ENCODE assay signal across 23 cellular contexts in the genomic region with DNA sequence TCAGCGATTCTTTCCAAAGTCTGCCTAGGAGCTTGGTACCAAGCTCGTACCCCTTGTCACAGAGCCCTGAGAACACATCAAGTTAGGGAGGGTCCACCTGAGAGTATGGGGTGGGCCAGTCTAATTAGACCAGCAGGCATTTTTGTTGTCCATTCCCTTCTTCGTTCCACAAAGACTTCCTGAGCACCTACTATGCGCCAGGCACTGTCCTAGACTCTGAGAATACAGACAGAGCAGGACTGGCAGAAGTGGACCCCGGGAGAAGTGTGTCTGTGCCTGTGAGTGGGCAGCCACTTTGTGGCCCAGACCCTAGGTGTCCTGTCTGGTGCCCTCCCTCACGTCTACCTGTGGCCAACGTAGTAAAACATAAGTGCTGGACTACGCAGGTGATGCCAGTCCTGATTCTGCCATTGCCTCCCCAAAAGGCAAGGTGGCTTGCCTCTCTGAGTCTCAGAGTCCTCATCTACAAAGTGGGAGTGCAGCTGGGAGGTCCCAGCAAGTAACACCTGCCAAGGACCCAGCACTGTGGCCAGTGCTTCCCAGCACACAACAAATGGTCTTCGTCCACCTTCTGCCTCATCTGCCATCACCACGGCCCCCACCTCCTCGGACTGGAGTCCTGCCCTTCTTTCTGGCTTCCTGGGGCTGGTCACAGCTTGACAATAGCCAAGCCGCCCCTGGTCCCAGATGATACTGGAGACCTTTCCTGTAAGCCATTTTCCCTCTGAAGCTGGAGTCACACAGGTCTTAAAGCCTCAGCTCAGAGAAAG. TPM values are rescaled to one million over a fixed set of nuclear protein-coding genes. Genes with fewer than 3 reads are reported as not detected.
DNase-seq lines count a peak whose midpoint lies in the region; ATAC-seq, FAIRE-seq and TF ChIP-seq lines count a peak whose summit lies in the region.
"Had no signal": no experiment of that assay in that cellular context is flagged by ENCODE, and none has a peak within 500 bp of the region (broad histone marks: within the 10 kb centered on the region; RNA-seq: fewer than 3 reads in every experiment).

No MANE protein-coding gene starts in this region.

- H2BK15ac ChIP-seq in neuronal stem cell (ENCODE audit: low read length) = peak overlapping the region; percentile 32
- no peak overlapping the region for H2BK15ac ChIP-seq in mesendoderm (replicated peaks; ENCODE audit: low read depth)

- H3K23ac ChIP-seq in neuronal stem cell (ENCODE audit: low read depth, low read length, poor library complexity) = peak overlapping the region; percentile 14
- no peak overlapping the region for H3K23ac ChIP-seq in mesendoderm (ENCODE audit: low read length)

- H3K9me3 Mint-ChIP-seq in activated CD4-positive, alpha-beta T cell treated with anti-CD3 and anti-CD28 coated beads, Interleukin-2, amount 10 ng/mL, durations not matched to agents 24 days and 14 days = no peaks in the 10 kb centered on the region
- H3K9me3 Mint-ChIP-seq in activated CD4-positive, alpha-beta T cell treated with anti-CD3 and anti-CD28 coated beads, Interleukin-2, amount 10 ng/mL, durations not matched to agents 7 days and 5 days = no peaks in the 10 kb centered on the region
- H3K9me3 Mint-ChIP-seq: CD8-positive, alpha-beta memory T cell; dendritic cell treated with granulocyte-macrophage colony-stimulating factor and Interleukin-4, amounts not matched to agents 40 ng/mL and 50 ng/mL, for 4 days; naive thymus-derived CD4-positive, alpha-beta T cell had no signal

- CTCF ChIA-PET in activated CD4-positive, alpha-beta T cell treated with anti-CD3 and anti-CD28 coated beads, Interleukin-2, amount 10 ng/mL, durations not matched to agents 7 days and 5 days (lab: Charles Lee) = interaction anchor here (0.6 to 1.4 kb wide), 7 partner anchors 9 to 76 kb away, joined by 3 to 5 read pairs (median 3); no protein-coding TSS in a partner anchor
- CTCF ChIA-PET in Panc1 (lab: Charles Lee) = no interaction called here

- H3K9me3 ChIP-seq in Panc1 (ENCODE audit: control insufficient read depth, insufficient read depth, low read depth, low read length) (no peaks in the 10 kb centered on the region), right atrium auricular region (no peaks in the 10 kb centered on the region), neuronal stem cell (replicated peaks in 1 of 2; ENCODE audit: control insufficient read depth in 2 of 2, insufficient read depth in 1 of 2, low read depth in 1 of 2, low read length in 2 of 2) (no peaks in the 10 kb centered on the region), small intestine (ENCODE audit: control insufficient read depth, low read depth) (no peaks in the 10 kb centered on the region)
- H3K9me3 ChIP-seq: breast epithelium, SK-N-SH, upper lobe of left lung had no signal

- TF ChIP-seq CTCF in Panc1 (IDR thresholded peaks at IDR 0.05) = no peak
- TF ChIP-seq CTCF in right atrium auricular region (IDR thresholded peaks at IDR 0.05) = no peak

- intact Hi-C loops in activated CD4-positive, alpha-beta T cell treated with anti-CD3 and anti-CD28 coated beads, Interleukin-2, amount 10 ng/mL, durations not matched to agents 24 days and 14 days (cut with micrococcal nuclease) = no loop called here
- intact Hi-C loops in Panc1 (cut with micrococcal nuclease; ENCODE audit: unreplicated experiment) = no loop called here

- no peaks in the 10 kb centered on the region for H3K79me2 ChIP-seq in mesendoderm (ENCODE audit: control insufficient read depth, insufficient read depth, low read length)

- BruUV-seq in Panc1 (replicated peaks; lab: Mats Ljungman, UMichigan) = no TSS peak

- no peak overlapping the region for H2BK120ac ChIP-seq in neuronal stem cell (ENCODE audit: low read depth, low read length)
- no peak overlapping the region for H2BK120ac ChIP-seq in mesendoderm (ENCODE audit: low read depth, low read length)

- WGBS in neuronal stem cell (ENCODE audit: extremely low coverage in 2 of 2, insufficient read length in 2 of 2, insufficient replicate concordance in 1 of 2), 2 donors = no CpG with 5 or more reads among the region's 12 CpGs
- 92 to 97% (median 94%) methylated on average over 12 of the region's 12 CpGs for WGBS in small intestine, 3 donors
- WGBS in mesendoderm (ENCODE audit: extremely low coverage, insufficient coverage, low lambda C conversion rate) = no CpG with 5 or more reads among the region's 12 CpGs

- H4K8ac ChIP-seq in neuronal stem cell (ENCODE audit: low read depth, low read length) = no peak overlapping the region
- no peak overlapping the region for H4K8ac ChIP-seq in mesendoderm (ENCODE audit: low read depth, low read length)

- 0 out of 2 replicates have a peak, but pooled peaks have one; percentile 33 for ATAC-seq in Panc1
- ATAC-seq: HepG2; naive thymus-derived CD4-positive, alpha-beta T cell; T-helper 17 cell had no signal

- no peak overlapping the region for H4K5ac ChIP-seq in mesendoderm (ENCODE audit: low read length)

- H3K27me3 Mint-ChIP-seq in activated CD4-positive, alpha-beta T cell treated with anti-CD3 and anti-CD28 coated beads, Interleukin-2, amount 10 ng/mL, durations not matched to agents 24 days and 14 days = no peaks in the 10 kb centered on the region
- peaks cover 2% of the 10 kb centered on the region for H3K27me3 Mint-ChIP-seq in activated CD4-positive, alpha-beta T cell treated with anti-CD3 and anti-CD28 coated beads, Interleukin-2, amount 10 ng/mL, durations not matched to agents 7 days and 5 days
- H3K27me3 Mint-ChIP-seq: T-helper 17 cell had no signal

- no peak overlapping the region for H3K9ac ChIP-seq in neuronal stem cell (ENCODE audit: low read depth, low read length, poor library complexity)
- no peak overlapping the region for H3K9ac ChIP-seq in mesendoderm (ENCODE audit: low read length)
- H3K9ac ChIP-seq: SK-N-SH had no signal

- peak overlapping the region; percentile 31 for H3K27ac Mint-ChIP-seq in activated CD4-positive, alpha-beta T cell treated with anti-CD3 and anti-CD28 coated beads, Interleukin-2, amount 10 ng/mL, durations not matched to agents 24 days and 14 days
- no peak overlapping the region for H3K27ac Mint-ChIP-seq in activated CD4-positive, alpha-beta T cell treated with anti-CD3 and anti-CD28 coated beads, Interleukin-2, amount 10 ng/mL, durations not matched to agents 7 days and 5 days
- H3K27ac Mint-ChIP-seq: dendritic cell treated with granulocyte-macrophage colony-stimulating factor and Interleukin-4, amounts not matched to agents 40 ng/mL and 50 ng/mL, for 4 days; T-helper 17 cell had no signal

- H3K27ac ChIP-seq in Panc1 (ENCODE audit: low read length) = no peak overlapping the region
- H3K27ac ChIP-seq in right atrium auricular region = peak overlapping the region; percentile 61
- no peak overlapping the region for H3K27ac ChIP-seq in neuronal stem cell (replicated peaks; ENCODE audit: low read length)
- no peak overlapping the region for H3K27ac ChIP-seq in small intestine (ENCODE audit: low read depth in 1 of 2, low read length in 1 of 2)
- no peak overlapping the region for H3K27ac ChIP-seq in mesendoderm (ENCODE audit: low read depth, low read length)
- H3K27ac ChIP-seq: breast epithelium, HL-60, upper lobe of left lung had no signal

- in situ Hi-C loops in Panc1 (cut with HindIII; ENCODE audit: low pct_unique_long_range_greater_than_20kb, low sequenced_read_pairs) = no loop called here

- no peaks in the 10 kb centered on the region for H3K36me3 ChIP-seq in Panc1 (ENCODE audit: control insufficient read depth, insufficient read depth, low read length)
- H3K36me3 ChIP-seq in right atrium auricular region = no peaks in the 10 kb centered on the region
- H3K36me3 ChIP-seq in neuronal stem cell (replicated peaks in 1 of 2; ENCODE audit: control insufficient read depth in 2 of 2, insufficient read depth in 2 of 2, low read length in 2 of 2) = no peaks in the 10 kb centered on the region
- H3K36me3 ChIP-seq in small intestine (ENCODE audit: control insufficient read depth in 2 of 2, insufficient read depth in 2 of 2, low read length in 2 of 2) = no peaks in the 10 kb centered on the region
- no peaks in the 10 kb centered on the region for H3K36me3 ChIP-seq in mesendoderm (ENCODE audit: control insufficient read depth, insufficient read depth, low read length)
- H3K36me3 ChIP-seq: breast epithelium, upper lobe of left lung had no signal

- no peak overlapping the region for H3K14ac ChIP-seq in neuronal stem cell (ENCODE audit: low read length)

- H3K4me1 Mint-ChIP-seq in activated CD4-positive, alpha-beta T cell treated with anti-CD3 and anti-CD28 coated beads, Interleukin-2, amount 10 ng/mL, durations not matched to agents 24 days and 14 days = peaks cover 16% of the 10 kb centered on the region
- H3K4me1 Mint-ChIP-seq in activated CD4-positive, alpha-beta T cell treated with anti-CD3 and anti-CD28 coated beads, Interleukin-2, amount 10 ng/mL, durations not matched to agents 7 days and 5 days = peaks cover 12% of the 10 kb centered on the region

- peak overlapping the region; percentile 13 for H3K4ac ChIP-seq in neuronal stem cell (ENCODE audit: low read length)
- no peak overlapping the region for H3K4ac ChIP-seq in mesendoderm (ENCODE audit: low read depth, low read length)

- no peak overlapping the region for H3K4me3 Mint-ChIP-seq in activated CD4-positive, alpha-beta T cell treated with anti-CD3 and anti-CD28 coated beads, Interleukin-2, amount 10 ng/mL, durations not matched to agents 24 days and 14 days
- H3K4me3 Mint-ChIP-seq in activated CD4-positive, alpha-beta T cell treated with anti-CD3 and anti-CD28 coated beads, Interleukin-2, amount 10 ng/mL, durations not matched to agents 7 days and 5 days = no peak overlapping the region
- H3K4me3 Mint-ChIP-seq: CD8-positive, alpha-beta memory T cell; dendritic cell treated with granulocyte-macrophage colony-stimulating factor and Interleukin-4, amounts not matched to agents 40 ng/mL and 50 ng/mL, for 4 days; naive thymus-derived CD4-positive, alpha-beta T cell; T-helper 17 cell had no signal

- H2AFZ ChIP-seq in neuronal stem cell (ENCODE audit: low read length) = no peak overlapping the region

- H3K4me2 ChIP-seq in neuronal stem cell (ENCODE audit: insufficient read depth, low read length, poor library complexity, severe bottlenecking) (no peak overlapping the region), mesendoderm (ENCODE audit: low read length) (no peak overlapping the region)
- H3K4me2 ChIP-seq: SK-N-SH had no signal

- H3K56ac ChIP-seq in mesendoderm (ENCODE audit: low read length) = no peak overlapping the region

- H4K91ac ChIP-seq in neuronal stem cell (ENCODE audit: low read depth, low read length, poor library complexity) = no peak overlapping the region

- no peaks in the 10 kb centered on the region for H3K27me3 ChIP-seq in Panc1 (ENCODE audit: control insufficient read depth, insufficient read depth, low read length)
- H3K27me3 ChIP-seq in right atrium auricular region = no peaks in the 10 kb centered on the region
- H3K27me3 ChIP-seq in neuronal stem cell (ENCODE audit: control insufficient read depth in 3 of 3, insufficient read depth in 3 of 3, low read depth in 1 of 3, low read length in 3 of 3) = peaks cover 0 to 4% (median 0%) of the 10 kb centered on the region in 3 experiments
- no peaks in the 10 kb centered on the region for H3K27me3 ChIP-seq in small intestine (ENCODE audit: control insufficient read depth in 2 of 2, insufficient read depth in 2 of 2, low read length in 2 of 2)
- no peaks in the 10 kb centered on the region for H3K27me3 ChIP-seq in mesendoderm (ENCODE audit: insufficient read depth, low read length, poor library complexity)
- H3K27me3 ChIP-seq: breast epithelium, upper lobe of left lung had no signal

- no peak for FAIRE-seq in small intestine (lab: Jason Lieb, UNC)
- FAIRE-seq: endothelial cell of umbilical vein, G401.6, HepG2 had no signal

- H3K79me1 ChIP-seq in neuronal stem cell (ENCODE audit: low read depth, low read length) (no peaks in the 10 kb centered on the region), mesendoderm (ENCODE audit: low read length) (no peaks in the 10 kb centered on the region)

- H3K4me1 ChIP-seq in Panc1 (ENCODE audit: control insufficient read depth, insufficient read depth, low read length) (no peaks in the 10 kb centered on the region), right atrium auricular region (peaks cover 0 to 17% of the 10 kb centered on the region in 2 donors), neuronal stem cell (ENCODE audit: control insufficient read depth in 2 of 2, insufficient read depth in 1 of 2, low read depth in 1 of 2, low read length in 2 of 2) (peaks cover 0 to 18% of the 10 kb centered on the region in 2 donors), small intestine (ENCODE audit: control insufficient read depth in 2 of 2, insufficient read depth in 1 of 2, low read depth in 1 of 2, low read length in 1 of 2) (no peaks in the 10 kb centered on the region), mesendoderm (ENCODE audit: control insufficient read depth, low read depth, low read length) (peaks cover 2% of the 10 kb centered on the region)
- H3K4me1 ChIP-seq: breast epithelium had no signal

- H2BK12ac ChIP-seq in neuronal stem cell (ENCODE audit: low read length) = peak overlapping the region; percentile 65

- H2AK5ac ChIP-seq in neuronal stem cell (ENCODE audit: low read depth, low read length) (peak overlapping the region; percentile 94), mesendoderm (ENCODE audit: low read length) (no peak overlapping the region)

- H3K36me3 Mint-ChIP-seq in activated CD4-positive, alpha-beta T cell treated with anti-CD3 and anti-CD28 coated beads, Interleukin-2, amount 10 ng/mL, durations not matched to agents 24 days and 14 days (ENCODE audit: low read depth) = no peaks in the 10 kb centered on the region
- no peaks in the 10 kb centered on the region for H3K36me3 Mint-ChIP-seq in activated CD4-positive, alpha-beta T cell treated with anti-CD3 and anti-CD28 coated beads, Interleukin-2, amount 10 ng/mL, durations not matched to agents 7 days and 5 days (ENCODE audit: low read depth)
- H3K36me3 Mint-ChIP-seq: CD8-positive, alpha-beta memory T cell; naive thymus-derived CD4-positive, alpha-beta T cell had no signal

- no peak overlapping the region for H3K4me3 ChIP-seq in Panc1 (ENCODE audit: low read depth in 2 of 2, low read length in 2 of 2)
- no peak overlapping the region for H3K4me3 ChIP-seq in right atrium auricular region
- no peak overlapping the region for H3K4me3 ChIP-seq in neuronal stem cell (ENCODE audit: low read length in 2 of 2)
- no peak overlapping the region for H3K4me3 ChIP-seq in small intestine (ENCODE audit: low read depth in 1 of 2, low read length in 2 of 2)
- no peak overlapping the region for H3K4me3 ChIP-seq in mesendoderm (ENCODE audit: low read length)
- H3K4me3 ChIP-seq: breast epithelium, upper lobe of left lung had no signal

- DNase-seq in activated CD4-positive, alpha-beta T cell treated with anti-CD3 and anti-CD28 coated beads, Interleukin-2, amount 10 ng/mL, durations not matched to agents 24 days and 14 days = no peak
- no peak for DNase-seq in activated CD4-positive, alpha-beta T cell treated with anti-CD3 and anti-CD28 coated beads, Interleukin-2, amount 10 ng/mL, durations not matched to agents 7 days and 5 days
- DNase-seq in Panc1 (ENCODE audit: low read depth, low spot score) = no peak
- DNase-seq in right atrium auricular region (ENCODE audit: low spot score) = no peak
- no peak for DNase-seq in neuronal stem cell (ENCODE audit: low spot score)
- DNase-seq in small intestine = no peak
- no peak for DNase-seq in mesendoderm
- DNase-seq in iPS-NIHi11 (ENCODE audit: low spot score) = no peak
- DNase-seq: activated CD4-positive, alpha-beta T cell treated with anti-CD3 and anti-CD28 coated beads, Interleukin-2, amount 50 U/mL, for 1 hour; activated naive CD4-positive, alpha-beta T cell; CD8-positive, alpha-beta memory T cell; naive thymus-derived CD4-positive, alpha-beta T cell; NCI-H1048; NCI-H187; T-helper 17 cell had no signal

- H3K18ac ChIP-seq in neuronal stem cell (ENCODE audit: low read length) = peak overlapping the region; percentile 89
- H3K18ac ChIP-seq in mesendoderm (ENCODE audit: low read length) = no peak overlapping the region

- H2BK5ac ChIP-seq in neuronal stem cell (ENCODE audit: low read length) (no peak overlapping the region), mesendoderm (ENCODE audit: low read length) (no peak overlapping the region)

- POLR2A ChIA-PET in activated CD4-positive, alpha-beta T cell treated with anti-CD3 and anti-CD28 coated beads, Interleukin-2, amount 10 ng/mL, durations not matched to agents 7 days and 5 days (lab: Charles Lee) = no interaction called here
- POLR2A ChIA-PET in Panc1 (lab: Charles Lee) = no interaction called here

RNA-seq across cellular contexts. Expression of a gene that starts 54.3 kb away (rescaled TPM):
- 76.0 and 79.9 TPM in 2 replicates for total RNA-seq in activated CD4-positive, alpha-beta T cell treated with anti-CD3 and anti-CD28 coated beads, Interleukin-2, amount 10 ng/mL, durations not matched to agents 24 days and 14 days
- 10 to 100 TPM; 24.8 to 25.9 TPM for total RNA-seq in activated CD4-positive, alpha-beta T cell treated with anti-CD3 and anti-CD28 coated beads, Interleukin-2, amount 10 ng/mL, durations not matched to agents 7 days and 5 days
- total RNA-seq in Panc1 (2021; ENCODE audit: unreplicated experiment) (30.1 TPM), right atrium auricular region (10 to 100 TPM; 17.8 to 28.4 TPM)
- polyA plus RNA-seq in Panc1 (2012; ENCODE audit: insufficient read length) = 18.3 TPM
- 1.4 TPM for polyA plus RNA-seq in neuronal stem cell (2013, experiment 1 of 2)
- 1.6 TPM for polyA plus RNA-seq in neuronal stem cell (2013, experiment 2 of 2)
- polyA plus RNA-seq in small intestine = 10 to 100 TPM in 2 of 3 donors, 1 to 10 TPM in 1; 8.3 to 36.2 (median 11.8) TPM
- polyA plus RNA-seq in mesendoderm (2013, experiment 1 of 2) = 52.5 TPM
- polyA plus RNA-seq in mesendoderm (2013, experiment 2 of 2) = 50.7 TPM

Comparison
In these comparisons a context has a peak if more than half of its experiments do, and no peak if none do; other contexts are left out.
1. H3K27ac ChIP-seq: peak in right atrium auricular region (2 of 2); none in Panc1 (single experiment), neuronal stem cell (single experiment), small intestine (0 of 2) and mesendoderm (single experiment).